ENCODE assay signal across 12 cellular contexts in the genomic region with DNA sequence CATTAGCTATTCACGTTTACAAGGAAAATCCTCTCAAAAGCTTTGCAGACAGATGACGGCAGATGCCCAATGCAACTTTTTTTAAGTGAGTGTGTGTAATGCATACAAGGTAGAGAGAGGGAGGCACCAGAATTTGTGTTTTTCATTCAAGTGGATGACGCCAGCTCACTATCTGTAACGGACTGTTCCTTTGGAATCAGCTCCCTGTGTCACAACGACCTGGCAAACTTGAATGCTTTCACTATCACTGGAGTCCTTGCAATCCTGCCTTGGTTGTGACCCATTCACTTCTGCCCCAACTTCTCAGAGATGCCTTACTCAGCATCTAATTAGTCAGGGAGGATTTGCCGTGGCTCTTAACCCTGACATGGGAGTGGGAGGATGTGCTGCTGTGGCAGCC.
DNase-seq lines count a peak whose midpoint lies in the region; ATAC-seq and TF ChIP-seq lines count a peak whose summit lies in the region.
"Had no signal": no experiment of that assay in that cellular context is flagged by ENCODE, and none has a peak within 500 bp of the region (broad histone marks: within the 10 kb centered on the region; RNA-seq: fewer than 3 reads in every experiment).

No MANE protein-coding gene starts in this region.

- H3K27ac ChIP-seq in esophagus squamous epithelium: peak overlapping the region in 3 of 4 donors; percentile 37 to 72 (median 61)

- TF ChIP-seq CTCF in esophagus squamous epithelium (IDR thresholded peaks at IDR 0.05): no peak
- TF ChIP-seq CTCF in mucosa of descending colon (IDR thresholded peaks at IDR 0.05): no peak

- no peak overlapping the region for H3K27ac Mint-ChIP-seq in naive thymus-derived CD8-positive, alpha-beta T cell
- H3K27ac Mint-ChIP-seq: T-helper 2 cell treated with Interferon-gamma antibody and Interleukin-4, amounts not matched to agents 5 μg/mL and 100 μg/mL, for 36 hours had no signal

- H3K9me3 Mint-ChIP-seq in naive thymus-derived CD8-positive, alpha-beta T cell: no peaks in the 10 kb centered on the region
- H3K9me3 Mint-ChIP-seq: T-helper 2 cell treated with Interferon-gamma antibody and Interleukin-4, amounts not matched to agents 5 μg/mL and 100 μg/mL, for 36 hours had no signal

- H3K4me3 Mint-ChIP-seq in naive thymus-derived CD8-positive, alpha-beta T cell: no peak overlapping the region
- H3K4me3 Mint-ChIP-seq: T-helper 2 cell treated with Interferon-gamma antibody and Interleukin-4, amounts not matched to agents 5 μg/mL and 100 μg/mL, for 36 hours had no signal

- DNase-seq in NCI-H2171 treated with DMSO at 0.1 percent for 48 hours (lab: John Stamatoyannopoulos, UW): peak; percentile 45
- no peak for DNase-seq in NCI-H2171 (lab: John Stamatoyannopoulos, UW)
- DNase-seq in esophagus squamous epithelium (lab: John Stamatoyannopoulos, UW): no peak
- DNase-seq in mucosa of descending colon: peak in 1 of 3 donors; percentile 10
- peak; percentile 44 for DNase-seq in ureter (ENCODE audit: low spot score)
- DNase-seq in naive thymus-derived CD8-positive, alpha-beta T cell: no peak
- DNase-seq: 8988T; DMS79 treated with DMSO at 0.1 percent for 48 hours; stimulated activated naive CD4-positive, alpha-beta T cell had no signal

- TF ChIP-seq POLR2A in esophagus squamous epithelium (IDR thresholded peaks at IDR 0.05): no peak

- H3K4me1 ChIP-seq in esophagus squamous epithelium (peaks cover 0 to 51% (median 0%) of the 10 kb centered on the region in 3 donors), mucosa of descending colon (ENCODE audit: low read depth) (no peaks in the 10 kb centered on the region)

- H3K36me3 Mint-ChIP-seq in naive thymus-derived CD8-positive, alpha-beta T cell: no peaks in the 10 kb centered on the region

- POLR2A ChIA-PET in naive thymus-derived CD8-positive, alpha-beta T cell (lab: Charles Lee): no interaction called here

- peak; percentile 33 for ATAC-seq in mucosa of descending colon
- ATAC-seq in HG03196 (IDR thresholded peaks at IDR 0.05; ENCODE audit: unreplicated experiment): no peak
- no peak for ATAC-seq in naive thymus-derived CD8-positive, alpha-beta T cell
- ATAC-seq in HG02981 (IDR thresholded peaks at IDR 0.05; ENCODE audit: unreplicated experiment): no peak

- H3K4me1 Mint-ChIP-seq in naive thymus-derived CD8-positive, alpha-beta T cell: peaks cover 0 to 5% (median 2%) of the 10 kb centered on the region in 4 donors

- H3K4me3 ChIP-seq in esophagus squamous epithelium: peak overlapping the region in 1 of 4 donors; percentile 19
- no peak overlapping the region for H3K4me3 ChIP-seq in mucosa of descending colon

- intact Hi-C loops in esophagus squamous epithelium (cut with DNase I) (no loop called here), mucosa of descending colon (cut with DNase I, micrococcal nuclease) (no loop called here)

- peaks cover 10 to 24% (median 19%) of the 10 kb centered on the region in 5 donors for H3K27me3 Mint-ChIP-seq in naive thymus-derived CD8-positive, alpha-beta T cell

- no peaks in the 10 kb centered on the region for H3K36me3 ChIP-seq in esophagus squamous epithelium
- no peaks in the 10 kb centered on the region for H3K36me3 ChIP-seq in mucosa of descending colon (ENCODE audit: low read depth)

- H3K27me3 ChIP-seq in esophagus squamous epithelium: no peaks in the 10 kb centered on the region

- H3K9me3 ChIP-seq in esophagus squamous epithelium (no peaks in the 10 kb centered on the region), mucosa of descending colon (no peaks in the 10 kb centered on the region)

- 54 to 55% methylated on average over 6 of the region's 6 CpGs for WGBS in esophagus squamous epithelium, 2 donors

Comparison
In these comparisons a context has a peak if more than half of its experiments do, and no peak if none do; other contexts are left out.
1. DNase-seq: peak in NCI-H2171 treated with DMSO at 0.1 percent for 48 hours (single experiment) and ureter (single experiment); none in NCI-H2171 (single experiment), esophagus squamous epithelium (single experiment) and naive thymus-derived CD8-positive, alpha-beta T cell (0 of 10).